8 cellular contexts compared by ENCODE assay signal in genomic region chr2:191811807-191812602, GRCh38. TPM values are rescaled to one million over a fixed set of nuclear protein-coding genes. Genes with fewer than 3 reads are reported as not detected.
DNase-seq lines count a peak whose midpoint lies in the region; ATAC-seq and TF ChIP-seq lines count a peak whose summit lies in the region.

No MANE protein-coding gene starts in this region.

- H3K79me2 ChIP-seq in DND-41 (ENCODE audit: insufficient read depth, low read length), result no peaks in the 10 kb centered on the region

- no peak overlapping the region for H3K9ac ChIP-seq in DND-41 (ENCODE audit: low read depth, low read length)
- no peak overlapping the region for H3K9ac ChIP-seq in NT2/D1 (ENCODE audit: insufficient read length, low read depth)
- peak overlapping the region; percentile 59 for H3K9ac ChIP-seq in adipocyte (ENCODE audit: low read length)

- H3K9me3 ChIP-seq in DND-41 (ENCODE audit: insufficient read depth, low read length, severe bottlenecking) (no peaks in the 10 kb centered on the region), NT2/D1 (ENCODE audit: insufficient read depth, low read length) (no peaks in the 10 kb centered on the region), adipocyte (ENCODE audit: control insufficient read depth, low read length) (no peaks in the 10 kb centered on the region), heart left ventricle (peaks cover 0 to 8% (median 0%) of the 10 kb centered on the region in 12 donors), psoas muscle (no peaks in the 10 kb centered on the region)

- H3K4me1 ChIP-seq in DND-41 (ENCODE audit: insufficient read depth, low read length) (no peaks in the 10 kb centered on the region), NT2/D1 (ENCODE audit: insufficient read depth, insufficient read length) (no peaks in the 10 kb centered on the region), adipocyte (ENCODE audit: control insufficient read depth, insufficient read depth, low read length) (peaks cover 9% of the 10 kb centered on the region), heart left ventricle (peaks cover 0 to 6% (median 0%) of the 10 kb centered on the region in 12 donors), psoas muscle (no peaks in the 10 kb centered on the region)

- H3K36me3 ChIP-seq in DND-41 (ENCODE audit: insufficient read depth, low read length) (no peaks in the 10 kb centered on the region), NT2/D1 (ENCODE audit: insufficient read depth, insufficient read length, low read length) (no peaks in the 10 kb centered on the region), adipocyte (ENCODE audit: control insufficient read depth, insufficient read depth, low read length, severe bottlenecking) (no peaks in the 10 kb centered on the region), heart left ventricle (no peaks in the 10 kb centered on the region), psoas muscle (ENCODE audit: insufficient read depth in 1 of 2, low read depth in 1 of 2) (no peaks in the 10 kb centered on the region)

- H3K4me2 ChIP-seq in DND-41 (ENCODE audit: insufficient read depth, low read length), result no peak overlapping the region

- H4K20me1 ChIP-seq in DND-41 (ENCODE audit: insufficient read depth, low read length), result no peaks in the 10 kb centered on the region

- no peak overlapping the region for H3K27ac ChIP-seq in DND-41 (ENCODE audit: low read length)
- H3K27ac ChIP-seq in HL-60 (replicated peaks), result no peak overlapping the region
- H3K27ac ChIP-seq in heart left ventricle, result no peak overlapping the region
- no peak overlapping the region for H3K27ac ChIP-seq in psoas muscle

- H3K27me3 ChIP-seq in DND-41 (ENCODE audit: insufficient read depth, low read length, poor library complexity), result peaks cover 12% of the 10 kb centered on the region
- H3K27me3 ChIP-seq in HL-60 (ENCODE audit: insufficient read depth, poor library complexity, severe bottlenecking), result no peaks in the 10 kb centered on the region
- no peaks in the 10 kb centered on the region for H3K27me3 ChIP-seq in NT2/D1 (ENCODE audit: insufficient read depth, insufficient read length)
- no peaks in the 10 kb centered on the region for H3K27me3 ChIP-seq in adipocyte (replicated peaks; ENCODE audit: control insufficient read depth, insufficient read depth, low read length)
- H3K27me3 ChIP-seq in heart left ventricle, result no peaks in the 10 kb centered on the region
- H3K27me3 ChIP-seq in psoas muscle (ENCODE audit: insufficient read depth in 3 of 3, low read length in 2 of 3), result no peaks in the 10 kb centered on the region

- no peak overlapping the region for H2AFZ ChIP-seq in DND-41 (ENCODE audit: low read depth, low read length)

- no peak overlapping the region for H3K4me3 ChIP-seq in DND-41 (ENCODE audit: low read depth in 1 of 2, low read length in 2 of 2)
- H3K4me3 ChIP-seq in HL-60 (replicated peaks; ENCODE audit: insufficient read depth, low read length), result no peak overlapping the region
- no peak overlapping the region for H3K4me3 ChIP-seq in NT2/D1 (ENCODE audit: insufficient read length, low read depth)
- H3K4me3 ChIP-seq in adipocyte (ENCODE audit: low read length), result no peak overlapping the region
- H3K4me3 ChIP-seq in heart left ventricle, result peak overlapping the region in 8 of 12 donors; percentile 22 to 43 (median 29)
- peak overlapping the region; percentile 24 for H3K4me3 ChIP-seq in psoas muscle

- TF ChIP-seq CTCF in DND-41 (IDR thresholded peaks at IDR 0.05; ENCODE audit: borderline replicate concordance, extremely low read depth, low read length, poor library complexity, severe bottlenecking) (peak; percentile 81), HL-60 (IDR thresholded peaks at IDR 0.05; ENCODE audit: insufficient read depth, low read length) (peak; percentile 29), heart left ventricle (IDR thresholded peaks at IDR 0.05) (peak; percentile 57 to 94 (median 84)), psoas muscle (IDR thresholded peaks at IDR 0.05) (peak; percentile 73)

- 35 to 41% (median 38%) methylated on average over 9 of the region's 9 CpGs for WGBS in heart left ventricle, 4 donors
- WGBS in psoas muscle, 3 donors, result 22 to 33% (median 24%) methylated on average over 9 of the region's 9 CpGs

- intact Hi-C loops in heart left ventricle (cut with DNase I), result loop anchor here (1.0 to 10.0 kb wide), 7 partner anchors 93 to 351 kb away; no protein-coding TSS in a partner anchor
- intact Hi-C loops in psoas muscle (cut with DNase I), result loop anchor here (1.0 to 5.0 kb wide), 3 partner anchors 255 to 351 kb away; no protein-coding TSS in a partner anchor

- ATAC-seq in DND-41 (ENCODE audit: insufficient read depth, low read depth), result peak; percentile 76
- peak; percentile 79 for ATAC-seq in GM19468 (IDR thresholded peaks at IDR 0.05; ENCODE audit: extremely low read depth, unreplicated experiment)
- ATAC-seq in heart left ventricle, result peak; percentile 75 to 88 (median 82)
- ATAC-seq in psoas muscle, result peak; percentile 46 to 69 (median 52)

- DNase-seq in DND-41, result peak; percentile 53
- peak in 1 of 2 experiments; percentile 31 for DNase-seq in HL-60 (ENCODE audit: low read depth in 1 of 2, low spot score in 1 of 2)
- peak; percentile 47 for DNase-seq in NT2/D1 (ENCODE audit: low read depth, low spot score)
- DNase-seq in adipocyte (ENCODE audit: low read depth), result peak; percentile 88
- DNase-seq in heart left ventricle, result peak in 4 of 5 donors; percentile 47 to 54 (median 51)
- peak; percentile 38 to 58 for DNase-seq in psoas muscle
- no peak for DNase-seq in GF-D8 (lab: John Stamatoyannopoulos, UW)

- no peak for TF ChIP-seq POLR2A in heart left ventricle (IDR thresholded peaks at IDR 0.05)

RNA-seq across cellular contexts. Expression of gene CAVIN2, which starts 34.9 kb away (rescaled TPM):
- total RNA-seq in heart left ventricle (100 to 1,000 TPM in 5 of 9 donors, 10 to 100 TPM in 4; 50.3 to 149 (median 113) TPM), psoas muscle (10 to 100 TPM; 16.8 to 38.7 (median 23.9) TPM)
- polyA plus RNA-seq in heart left ventricle (10 to 100 TPM; 35.2 to 38.9 TPM), psoas muscle (10 to 100 TPM; 15.9 to 25.6 (median 25.5) TPM)

Comparison
In these comparisons a context has a peak if more than half of its experiments do, and no peak if none do; other contexts are left out.
1. H3K4me3 ChIP-seq: peak in heart left ventricle (8 of 12) and psoas muscle (single experiment); none in DND-41 (0 of 2), HL-60 (single experiment), NT2/D1 (single experiment) and adipocyte (single experiment).
2. CTCF ChIP-seq: peak in every context shown above with its lines; median percentile 84 in heart left ventricle; 81 in DND-41; 73 in psoas muscle; 29 in HL-60.
3. Peak in every context shown above with its lines, with median percentiles within 50 percentile points of each other: ATAC-seq.